In genomic region chr3:123633530-123633929, GRCh38 we compare ENCODE assay signal across 23 cellular contexts. TPM values are rescaled to one million over a fixed set of nuclear protein-coding genes. Genes with fewer than 3 reads are reported as not detected.
DNase-seq lines count a peak whose midpoint lies in the region; ATAC-seq and TF ChIP-seq lines count a peak whose summit lies in the region.
"Had no signal": no experiment of that assay in that cellular context is flagged by ENCODE, and none has a peak within 500 bp of the region (broad histone marks: within the 10 kb centered on the region; RNA-seq: fewer than 3 reads in every experiment).

No MANE protein-coding gene starts in this region.

- no peak for DNase-seq in IMR-90
- no peak for DNase-seq in esophagus squamous epithelium (lab: John Stamatoyannopoulos, UW)
- DNase-seq in mesenchymal stem cell = no peak
- no peak for DNase-seq in right cardiac atrium
- DNase-seq in gastrocnemius medialis = no peak
- no peak for DNase-seq in stimulated activated CD8-positive, alpha-beta memory T cell treated with anti-CD3 and anti-CD28 coated beads, Interleukin-4, amount 100 ng/mL, for 48 hours
- no peak for DNase-seq in OCI-M2 (lab: John Stamatoyannopoulos, UW; ENCODE audit: unreplicated experiment)
- DNase-seq: activated CD4-positive, alpha-beta memory T cell treated with anti-CD3 and anti-CD28 coated beads for 36 hours; activated CD4-positive, CD25-positive, alpha-beta regulatory T cell; activated naive CD4-positive, alpha-beta T cell treated with Interleukin-2 at 50 U/mL for 16 hours; DMS79 treated with DMSO at 0.1 percent for 48 hours; effector CD8-positive, alpha-beta T cell; hypothalamus; islet precursor cell; NCI-H1105; NCI-H524; occipital lobe; RPMI8226; stimulated activated CD4-positive, alpha-beta T cell treated with anti-CD3 and anti-CD28 coated beads, Interleukin-2, amount 100 ng/mL, for 24 hours; upper lobe of right lung had no signal

- no peak overlapping the region for H4K5ac ChIP-seq in IMR-90 (ENCODE audit: low read depth, low read length)

- peak overlapping the region; percentile 42 for H3K14ac ChIP-seq in IMR-90 (replicated peaks; ENCODE audit: low read depth, low read length)
- H3K14ac ChIP-seq in mesenchymal stem cell (ENCODE audit: low read length in 2 of 2) = no peak overlapping the region

- H2BK5ac ChIP-seq in IMR-90 (ENCODE audit: low read depth, low read length, poor library complexity, severe bottlenecking) (no peak overlapping the region), mesenchymal stem cell (ENCODE audit: low read depth, low read length, poor library complexity, severe bottlenecking) (no peak overlapping the region)

- H2BK20ac ChIP-seq in IMR-90 (ENCODE audit: low read depth, low read length) = peak overlapping the region; percentile 58

- CTCF ChIA-PET in IMR-90 (lab: Yijun Ruan, JAX) = no interaction called here

- TF ChIP-seq CTCF in IMR-90 (conservative IDR thresholded peaks at IDR 0.05; ENCODE audit: low read depth, low read length) (no peak), esophagus squamous epithelium (IDR thresholded peaks at IDR 0.05) (no peak), gastrocnemius medialis (IDR thresholded peaks at IDR 0.05 in 4 of 5, conservative IDR thresholded peaks at IDR 0.05 in 1 of 5) (no peak)

- intact Hi-C loops in IMR-90 (cut with micrococcal nuclease) (no loop called here), esophagus squamous epithelium (cut with DNase I) (no loop called here), right cardiac atrium (cut with DNase I) (no loop called here), gastrocnemius medialis (cut with DNase I; ENCODE audit: low total_unique reads) (no loop called here)

- H3K27me3 ChIP-seq in IMR-90 (ENCODE audit: control insufficient read depth, insufficient read depth, low read length) (no peaks in the 10 kb centered on the region), esophagus squamous epithelium (no peaks in the 10 kb centered on the region), mesenchymal stem cell (ENCODE audit: control insufficient read depth in 1 of 2, insufficient read depth in 1 of 2, low read length in 2 of 2) (no peaks in the 10 kb centered on the region), subcutaneous abdominal adipose tissue (ENCODE audit: control insufficient read depth in 5 of 5, insufficient read depth in 4 of 5, low read length in 5 of 5) (no peaks in the 10 kb centered on the region), right cardiac atrium (ENCODE audit: control insufficient read depth, insufficient read depth) (no peaks in the 10 kb centered on the region), gastrocnemius medialis (no peaks in the 10 kb centered on the region)
- H3K27me3 ChIP-seq: upper lobe of right lung had no signal

- H3K18ac ChIP-seq in IMR-90 (ENCODE audit: low read depth, low read length) (peak overlapping the region; percentile 6; the same call in 1 of the 2 replicates), mesenchymal stem cell (ENCODE audit: low read depth in 1 of 2, low read length in 2 of 2) (no peak overlapping the region)

- H2AFZ ChIP-seq in IMR-90 (replicated peaks; ENCODE audit: low read length, poor library complexity) (no peak overlapping the region), mesenchymal stem cell (ENCODE audit: low read depth, low read length) (no peak overlapping the region)

- dilution Hi-C loops in IMR-90 (cut with HindIII; ENCODE audit: low sequenced_read_pairs, unreplicated experiment) = no loop called here

- H4K91ac ChIP-seq in IMR-90 (ENCODE audit: insufficient read depth, low read depth, low read length) = peak overlapping the region; percentile 88; the same call in 1 of the 2 replicates
- no peak overlapping the region for H4K91ac ChIP-seq in mesenchymal stem cell (ENCODE audit: low read length)

- H2AK9ac ChIP-seq in IMR-90 (replicated peaks; ENCODE audit: low read depth, low read length, poor library complexity) = no peak overlapping the region

- H2BK12ac ChIP-seq in mesenchymal stem cell (ENCODE audit: low read length in 2 of 2) = no peak overlapping the region

- H3K4me1 ChIP-seq in IMR-90 (ENCODE audit: control insufficient read depth, insufficient read depth, low read length) (peaks cover 33% of the 10 kb centered on the region), esophagus squamous epithelium (peaks cover 12 to 75% (median 19%) of the 10 kb centered on the region in 3 donors), mesenchymal stem cell (ENCODE audit: control insufficient read depth, insufficient read depth, low read depth, low read length) (peaks cover 44% of the 10 kb centered on the region), subcutaneous abdominal adipose tissue (ENCODE audit: control insufficient read depth in 5 of 5, insufficient read depth in 5 of 5, low read length in 5 of 5) (peaks cover 4 to 73% (median 67%) of the 10 kb centered on the region in 5 donors), right cardiac atrium (ENCODE audit: control insufficient read depth, insufficient read depth, low read length) (peaks cover 6% of the 10 kb centered on the region), gastrocnemius medialis (no peaks in the 10 kb centered on the region)

- ATAC-seq in IMR-90 (ENCODE audit: low read depth) = peak; percentile 1; the same call in 1 of the 2 replicates
- ATAC-seq in right cardiac atrium = no peak
- no peak for ATAC-seq in gastrocnemius medialis
- ATAC-seq: SK-N-SH treated with all-trans-retinoic acid at 6 μM for 48 hours, upper lobe of right lung had no signal

- peaks cover 38% of the 10 kb centered on the region for H3K9me1 ChIP-seq in IMR-90 (ENCODE audit: insufficient read depth, low read length)

- no CpG with 5 or more reads among the region's 2 CpGs for WGBS in IMR-90 (ENCODE audit: extremely low coverage in 2 of 2, insufficient read length in 1 of 2), 2 experiments
- 100% methylated on average over 1 of the region's 2 CpGs; no CpG with 5 or more reads in 1 of the 2 donors for WGBS in esophagus squamous epithelium, 2 donors
- WGBS in mesenchymal stem cell = 100% methylated on average over 2 of the region's 2 CpGs
- WGBS in right cardiac atrium = 78% methylated on average over 2 of the region's 2 CpGs

- H2AK5ac ChIP-seq in IMR-90 (ENCODE audit: low read depth, low read length) = peak overlapping the region; percentile 97
- no peak overlapping the region for H2AK5ac ChIP-seq in mesenchymal stem cell (ENCODE audit: low read length, severe bottlenecking)

- TF ChIP-seq RAD21 in IMR-90 (IDR thresholded peaks at IDR 0.05; ENCODE audit: low read length) = no peak

- no peak overlapping the region for H3K9ac ChIP-seq in IMR-90 (ENCODE audit: low read depth, low read length)
- H3K9ac ChIP-seq in mesenchymal stem cell (ENCODE audit: low read length) = peak overlapping the region; percentile 44
- peak overlapping the region in 1 of 5 donors; percentile 12 for H3K9ac ChIP-seq in subcutaneous abdominal adipose tissue (ENCODE audit: low read length in 5 of 5)

- H3K27ac ChIP-seq in IMR-90 (ENCODE audit: insufficient read depth, low read length) = peak overlapping the region; percentile 80; the same call in 1 of the 2 replicates
- peak overlapping the region in 3 of 4 donors; percentile 68 to 75 (median 74) for H3K27ac ChIP-seq in esophagus squamous epithelium
- peak overlapping the region; percentile 80 for H3K27ac ChIP-seq in mesenchymal stem cell (ENCODE audit: low read length, poor library complexity, severe bottlenecking)
- peak overlapping the region; percentile 82 for H3K27ac ChIP-seq in subcutaneous abdominal adipose tissue (ENCODE audit: low read depth, low read length)
- no peak overlapping the region for H3K27ac ChIP-seq in right cardiac atrium (ENCODE audit: low read length)
- H3K27ac ChIP-seq in gastrocnemius medialis = no peak overlapping the region
- H3K27ac ChIP-seq: upper lobe of right lung had no signal

- H4K8ac ChIP-seq in IMR-90 (ENCODE audit: low read depth in 2 of 2, low read length in 2 of 2) (peak overlapping the region; percentile 24 to 87; a peak in 2 of 4 replicates), mesenchymal stem cell (ENCODE audit: low read length) (no peak overlapping the region)

- no TSS peak for BruUV-seq in IMR-90 (replicated peaks; lab: Mats Ljungman, UMichigan)

- H2BK15ac ChIP-seq in IMR-90 (ENCODE audit: low read depth, low read length) (peak overlapping the region; percentile 46; the same call in 1 of the 3 replicates), mesenchymal stem cell (ENCODE audit: low read depth, poor library complexity, severe bottlenecking) (no peak overlapping the region)

- H3K56ac ChIP-seq in IMR-90 (ENCODE audit: extremely low read depth, insufficient read depth, low read length) = no peak overlapping the region

- H3K36me3 ChIP-seq in IMR-90 (ENCODE audit: control insufficient read depth, insufficient read depth, low read length) (peaks cover 70% of the 10 kb centered on the region), esophagus squamous epithelium (peaks cover 0 to 34% (median 0%) of the 10 kb centered on the region in 3 donors), mesenchymal stem cell (ENCODE audit: control insufficient read depth in 1 of 2, insufficient read depth in 2 of 2, low read depth in 1 of 2, low read length in 2 of 2) (peaks cover 52 to 67% of the 10 kb centered on the region in 2 experiments), subcutaneous abdominal adipose tissue (ENCODE audit: control insufficient read depth in 5 of 5, insufficient read depth in 5 of 5, low read length in 5 of 5) (peaks cover 0 to 59% (median 39%) of the 10 kb centered on the region in 5 donors), gastrocnemius medialis (no peaks in the 10 kb centered on the region)

- H3K4me2 ChIP-seq in IMR-90 (ENCODE audit: low read depth, low read length) (no peak overlapping the region), mesenchymal stem cell (ENCODE audit: low read length, poor library complexity, severe bottlenecking) (no peak overlapping the region)

- peaks cover 7 to 55% of the 10 kb centered on the region in 2 experiments; a peak in 3 of 4 replicates for H3K79me1 ChIP-seq in IMR-90 (ENCODE audit: low read depth in 1 of 2, low read length in 2 of 2)
- peaks cover 14% of the 10 kb centered on the region for H3K79me1 ChIP-seq in mesenchymal stem cell (replicated peaks; ENCODE audit: low read length, poor library complexity, severe bottlenecking)

- no peaks in the 10 kb centered on the region; the same call in none of the 2 replicates for H4K20me1 ChIP-seq in IMR-90 (ENCODE audit: insufficient read depth, low read length)

- H3K23ac ChIP-seq in IMR-90 (ENCODE audit: low read depth, low read length) = peak overlapping the region; percentile 49; the same call in 1 of the 2 replicates
- no peak overlapping the region for H3K23ac ChIP-seq in mesenchymal stem cell (ENCODE audit: low read length in 2 of 2)

- peak overlapping the region; percentile 90 for H2BK120ac ChIP-seq in IMR-90 (ENCODE audit: low read depth, low read length)
- no peak overlapping the region for H2BK120ac ChIP-seq in mesenchymal stem cell (ENCODE audit: low read depth, low read length)

- in situ Hi-C loops in IMR-90 (cut with MboI; ENCODE audit: low sequenced_read_pairs) = no loop called here
- in situ Hi-C loops in gastrocnemius medialis (cut with MboI; ENCODE audit: low sequenced_read_pairs in 4 of 4) = no loop called here

- H3K4ac ChIP-seq in IMR-90 (ENCODE audit: low read depth, low read length) (peak overlapping the region; percentile 83), mesenchymal stem cell (ENCODE audit: low read depth in 1 of 2, low read length in 2 of 2) (no peak overlapping the region)

- TF ChIP-seq POLR2A in IMR-90 (IDR thresholded peaks at IDR 0.05; ENCODE audit: low read depth, low read length) (no peak), esophagus squamous epithelium (IDR thresholded peaks at IDR 0.05) (no peak), gastrocnemius medialis (IDR thresholded peaks at IDR 0.05) (no peak)

- POLR2A ChIA-PET in IMR-90 (lab: Charles Lee; ENCODE audit: unreplicated experiment) = no interaction called here

- no peaks in the 10 kb centered on the region for H3K9me3 ChIP-seq in IMR-90 (ENCODE audit: control insufficient read depth, insufficient read depth, low read length)
- no peaks in the 10 kb centered on the region for H3K9me3 ChIP-seq in esophagus squamous epithelium
- no peaks in the 10 kb centered on the region for H3K9me3 ChIP-seq in mesenchymal stem cell (ENCODE audit: control insufficient read depth, low read length)
- no peaks in the 10 kb centered on the region for H3K9me3 ChIP-seq in subcutaneous abdominal adipose tissue (ENCODE audit: control insufficient read depth in 5 of 5, low read length in 5 of 5)
- no peaks in the 10 kb centered on the region for H3K9me3 ChIP-seq in right cardiac atrium (ENCODE audit: control insufficient read depth, low read length)
- no peaks in the 10 kb centered on the region for H3K9me3 ChIP-seq in gastrocnemius medialis
- H3K9me3 ChIP-seq: upper lobe of right lung had no signal

- no peak overlapping the region for H3K4me3 ChIP-seq in IMR-90 (ENCODE audit: insufficient read depth, low read depth, low read length)
- no peak overlapping the region for H3K4me3 ChIP-seq in esophagus squamous epithelium
- H3K4me3 ChIP-seq in mesenchymal stem cell (ENCODE audit: insufficient read depth in 1 of 2, low read depth in 1 of 2, low read length in 2 of 2) = peak overlapping the region in 1 of 2 experiments; percentile 20
- no peak overlapping the region for H3K4me3 ChIP-seq in subcutaneous abdominal adipose tissue (ENCODE audit: low read depth in 1 of 5, low read length in 5 of 5)
- no peak overlapping the region for H3K4me3 ChIP-seq in right cardiac atrium (ENCODE audit: low read length)
- H3K4me3 ChIP-seq in gastrocnemius medialis = no peak overlapping the region
- H3K4me3 ChIP-seq: lung, upper lobe of right lung had no signal

RNA-seq across cellular contexts. Expression of gene HACD2, which starts 48.7 kb away (rescaled TPM):
- total RNA-seq in IMR-90 (2012; rRNA removed) = 22.6 and 35.8 TPM in 2 replicates
- polyA plus RNA-seq in IMR-90 (2012; rRNA removed) = 18.6 and 21.5 TPM in 2 replicates
- polyA plus RNA-seq in IMR-90 (2012; cell fraction: cytosol; rRNA removed) = 4.9 TPM in 2 replicates
- polyA plus RNA-seq in IMR-90 (2012; cell fraction: nucleus; rRNA removed; ENCODE audit: low replicate concordance) = 3.4 and 15.4 TPM in 2 replicates
- 10 to 100 TPM; 28.4 to 46.6 (median 34.9) TPM for total RNA-seq in esophagus squamous epithelium
- polyA plus RNA-seq in mesenchymal stem cell (2013, experiment 1 of 2) = 13.5 TPM
- polyA plus RNA-seq in mesenchymal stem cell (2013, experiment 2 of 2) = 14.5 TPM
- total RNA-seq in right cardiac atrium = 10 to 100 TPM; 19.1 to 37.8 (median 21.7) TPM
- polyA plus RNA-seq in right cardiac atrium = 11.8 TPM
- total RNA-seq in gastrocnemius medialis = 10 to 100 TPM in 1 of 4 donors, 1 to 10 TPM in 3; 3.9 to 19.8 (median 6.7) TPM

Comparison
In these comparisons a context has a peak if more than half of its experiments do, and no peak if none do; other contexts are left out.
1. H3K27ac ChIP-seq: peak in IMR-90 (single experiment), esophagus squamous epithelium (3 of 4), mesenchymal stem cell (single experiment) and subcutaneous abdominal adipose tissue (single experiment); none in right cardiac atrium (single experiment) and gastrocnemius medialis (0 of 4).